9 cellular contexts compared by ENCODE assay signal in the genomic region with DNA sequence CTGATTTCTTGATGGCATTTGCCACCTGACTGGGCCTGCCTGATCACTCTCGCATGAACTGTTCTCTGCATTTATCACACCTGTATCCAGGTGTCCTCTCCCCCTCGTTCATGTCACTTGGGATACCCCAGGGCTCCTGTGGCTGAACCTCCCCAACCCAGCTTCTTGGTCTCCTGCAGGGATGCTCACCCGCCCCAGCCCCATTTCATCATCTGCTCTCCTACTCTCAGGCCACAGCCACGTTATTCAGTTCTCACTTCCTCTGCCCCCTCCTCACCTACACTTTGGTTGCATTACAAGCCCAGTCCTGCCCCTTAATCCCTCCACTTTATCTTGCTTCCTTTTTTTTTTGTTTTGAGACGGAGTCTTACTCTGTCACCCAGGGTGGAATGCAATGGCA. TPM values are rescaled to one million over a fixed set of nuclear protein-coding genes. Genes with fewer than 3 reads are reported as not detected.
DNase-seq lines count a peak whose midpoint lies in the region; ATAC-seq and TF ChIP-seq lines count a peak whose summit lies in the region.
"Had no signal": no experiment of that assay in that cellular context is flagged by ENCODE, and none has a peak within 500 bp of the region (broad histone marks: within the 10 kb centered on the region; RNA-seq: fewer than 3 reads in every experiment).

No MANE protein-coding gene starts in this region.

- H3K4me3 ChIP-seq in BLaER1 (no peak overlapping the region), HCT116 (replicated peaks in 1 of 2; ENCODE audit: low read depth in 1 of 2, low read length in 2 of 2) (no peak overlapping the region), OCI-LY7 (ENCODE audit: low read depth, low read length, poor library complexity, severe bottlenecking) (no peak overlapping the region), MG63 (no peak overlapping the region)
- H3K4me3 ChIP-seq: skin epidermis had no signal

- CTCF ChIA-PET in HCT116 (lab: Charles Lee) (interaction anchor here (0.9 to 2.4 kb wide), 10 partner anchors 8 to 293 kb away, joined by 4 to 28 read pairs (median 8); a partner anchor contains a TSS), OCI-LY7 (lab: Charles Lee; ENCODE audit: unreplicated experiment) (interaction anchor here (0.6 to 1.8 kb wide), 3 partner anchors 34 to 69 kb away, joined by 3 to 8 read pairs (median 3); no protein-coding TSS in a partner anchor)

- TF ChIP-seq RAD21 in HCT116 (IDR thresholded peaks at IDR 0.05; ENCODE audit: low read depth), result no peak

- peak overlapping the region; percentile 82 for H2AFZ ChIP-seq in HCT116 (ENCODE audit: low read depth, low read length, poor library complexity, severe bottlenecking)
- peak overlapping the region; percentile 34; the same call in 1 of the 2 replicates for H2AFZ ChIP-seq in OCI-LY7 (ENCODE audit: low read length)

- H3K9ac ChIP-seq in BLaER1 (no peak overlapping the region), HCT116 (ENCODE audit: low read length) (no peak overlapping the region)

- H3K36me3 ChIP-seq in BLaER1 (no peaks in the 10 kb centered on the region), HCT116 (ENCODE audit: control insufficient read depth in 1 of 2, insufficient read depth in 2 of 2, low read length in 2 of 2) (no peaks in the 10 kb centered on the region), OCI-LY7 (ENCODE audit: insufficient read depth, low read length) (no peaks in the 10 kb centered on the region), MG63 (no peaks in the 10 kb centered on the region)

- intact Hi-C loops in HCT116 (cut with micrococcal nuclease) (loop anchor here (1.0 to 10.0 kb wide), 5 partner anchors 62 to 408 kb away; a partner anchor contains a TSS), OCI-LY7 (cut with micrococcal nuclease; ENCODE audit: unreplicated experiment) (loop anchor here (1.0 to 5.0 kb wide), 6 partner anchors 36 to 280 kb away; a partner anchor contains a TSS)

- no peaks in the 10 kb centered on the region for H3K27me3 ChIP-seq in BLaER1
- H3K27me3 ChIP-seq in HCT116 (ENCODE audit: insufficient read depth, low read length), result peaks cover 4% of the 10 kb centered on the region; the same call in 1 of the 2 replicates
- no peaks in the 10 kb centered on the region for H3K27me3 ChIP-seq in MG63

- POLR2A ChIA-PET in HCT116 (lab: Charles Lee) (interaction anchor here (1.0 kb wide), 1 partner anchor 9 kb away, joined by 4 read pairs; no protein-coding TSS in a partner anchor), OCI-LY7 (lab: Charles Lee) (interaction anchor here (1.1 to 1.5 kb wide), 2 partner anchors 36 to 62 kb away, joined by 3 to 4 read pairs; a partner anchor contains a TSS)

- ATAC-seq in HCT116 (no peak), esophagus mucosa (peak; percentile 17), GM19397 (IDR thresholded peaks at IDR 0.05; ENCODE audit: unreplicated experiment) (no peak)

- H3K9me3 ChIP-seq in BLaER1 (no peaks in the 10 kb centered on the region), HCT116 (ENCODE audit: control insufficient read depth in 1 of 2, insufficient read depth in 1 of 2, low read depth in 1 of 2, low read length in 2 of 2) (no peaks in the 10 kb centered on the region), OCI-LY7 (ENCODE audit: low read length) (no peaks in the 10 kb centered on the region), MG63 (no peaks in the 10 kb centered on the region)

- no peak for TF ChIP-seq CTCF in HCT116 (IDR thresholded peaks at IDR 0.05 in 2 of 3, conservative IDR thresholded peaks at IDR 0.05 in 1 of 3; ENCODE audit: borderline replicate concordance in 1 of 3, insufficient read depth in 1 of 3, low read depth in 2 of 3, low read length in 2 of 3)
- no peak for TF ChIP-seq CTCF in OCI-LY7 (conservative IDR thresholded peaks at IDR 0.05; ENCODE audit: low read length)

- H3K27ac ChIP-seq in BLaER1 (no peak overlapping the region), HCT116 (ENCODE audit: low read depth, low read length) (no peak overlapping the region), OCI-LY7 (ENCODE audit: low read depth, low read length, poor library complexity, severe bottlenecking) (no peak overlapping the region)
- H3K27ac ChIP-seq: skin epidermis had no signal

- H3K4me1 ChIP-seq in BLaER1, result peaks cover 11% of the 10 kb centered on the region
- H3K4me1 ChIP-seq in HCT116 (ENCODE audit: control insufficient read depth in 1 of 2, insufficient read depth in 2 of 2, low read length in 2 of 2), result peaks cover 0 to 9% of the 10 kb centered on the region in 2 experiments; a peak in 3 of 4 replicates
- H3K4me1 ChIP-seq in OCI-LY7 (ENCODE audit: insufficient read depth, low read length, poor library complexity, severe bottlenecking), result peaks cover 8% of the 10 kb centered on the region

- H3K9me2 ChIP-seq in HCT116 (ENCODE audit: insufficient read depth) (no peaks in the 10 kb centered on the region), OCI-LY7 (ENCODE audit: insufficient read depth, low read length) (no peaks in the 10 kb centered on the region)

- RAD21 ChIA-PET in HCT116 (lab: Charles Lee; ENCODE audit: low non-redundant PET in 1 of 2, low total read pairs in 2 of 2, uncharacterized antibody in 2 of 2, unreplicated experiment in 2 of 2), result interaction anchor here in 1 of 2 experiments (0.9 kb wide), 1 partner anchor 191 kb away, joined by 3 read pairs; no protein-coding TSS in a partner anchor

- TF ChIP-seq POLR2A in HCT116 (IDR thresholded peaks at IDR 0.05; ENCODE audit: borderline replicate concordance, extremely low read depth, insufficient read depth, insufficient read length), result no peak

- H3K79me2 ChIP-seq in HCT116 (ENCODE audit: insufficient read depth, low read length), result no peaks in the 10 kb centered on the region
- H3K79me2 ChIP-seq in OCI-LY7 (ENCODE audit: insufficient read depth, low read depth, low read length), result no peaks in the 10 kb centered on the region

- H3K4me2 ChIP-seq in BLaER1 (0 out of 2 replicates have a peak overlapping the region, but pooled peaks have one; percentile 15), HCT116 (ENCODE audit: low read length) (no peak overlapping the region), OCI-LY7 (ENCODE audit: low read length) (no peak overlapping the region)

- no peaks in the 10 kb centered on the region for H4K20me1 ChIP-seq in BLaER1
- no peaks in the 10 kb centered on the region for H4K20me1 ChIP-seq in HCT116 (ENCODE audit: insufficient read depth)
- no peaks in the 10 kb centered on the region for H4K20me1 ChIP-seq in OCI-LY7 (ENCODE audit: insufficient read depth, low read length)

- DNase-seq in HCT116 (ENCODE audit: low read depth, low spot score) (no peak), OCI-LY7 (ENCODE audit: low spot score) (peak; percentile 37), iPS-NIHi11 (ENCODE audit: low spot score) (no peak), putamen (ENCODE audit: low spot score) (no peak), MG63 (no peak)

- BruUV-seq in HCT116 (replicated peaks; lab: Mats Ljungman, UMichigan) (no TSS peak), OCI-LY7 (replicated peaks; lab: Mats Ljungman, UMichigan) (no TSS peak)

TF ChIP-seq in HCT116, 20 proteins besides CTCF, POLR2A, EP300 and RAD21:
- TF ChIP-seq EZH2phosphoT487 (IDR thresholded peaks at IDR 0.05; ENCODE audit: borderline replicate concordance), result no peak
- no peak for TF ChIP-seq SP1 (IDR thresholded peaks at IDR 0.05; ENCODE audit: low read depth)

RNA-seq across cellular contexts. Expression of a gene that starts 35.5 kb away (rescaled TPM):
- total RNA-seq in HCT116 (2021; ENCODE audit: unreplicated experiment) (510 TPM), OCI-LY7 (2022) (170 and 172 TPM in 2 replicates), esophagus mucosa (386 TPM)
- 410 and 465 TPM in 2 replicates for polyA plus RNA-seq in HCT116 (2012)
- total RNA-seq in OCI-LY7 (2014; rRNA removed; shearing (Covaris generic)), result 116 and 120 TPM in 2 replicates
- 260 and 282 TPM in 2 replicates for total RNA-seq in MG63 (2014; rRNA removed; shearing (Covaris generic); ENCODE audit: low replicate concordance)

RNA-seq across cellular contexts. Expression of a gene that starts 51.4 kb away (rescaled TPM):
- total RNA-seq in HCT116 (2021; ENCODE audit: unreplicated experiment) (12.1 TPM), OCI-LY7 (2022) (9.5 and 12.2 TPM in 2 replicates), esophagus mucosa (3.9 TPM)
- 5.1 and 6.6 TPM in 2 replicates for polyA plus RNA-seq in HCT116 (2012)
- total RNA-seq in OCI-LY7 (2014; rRNA removed; shearing (Covaris generic)), result 4.6 TPM in 2 replicates
- 5.3 and 8.8 TPM in 2 replicates for total RNA-seq in MG63 (2014; rRNA removed; shearing (Covaris generic); ENCODE audit: low replicate concordance)
